1 cellular context compared by ENCODE assay signal in the genomic region with DNA sequence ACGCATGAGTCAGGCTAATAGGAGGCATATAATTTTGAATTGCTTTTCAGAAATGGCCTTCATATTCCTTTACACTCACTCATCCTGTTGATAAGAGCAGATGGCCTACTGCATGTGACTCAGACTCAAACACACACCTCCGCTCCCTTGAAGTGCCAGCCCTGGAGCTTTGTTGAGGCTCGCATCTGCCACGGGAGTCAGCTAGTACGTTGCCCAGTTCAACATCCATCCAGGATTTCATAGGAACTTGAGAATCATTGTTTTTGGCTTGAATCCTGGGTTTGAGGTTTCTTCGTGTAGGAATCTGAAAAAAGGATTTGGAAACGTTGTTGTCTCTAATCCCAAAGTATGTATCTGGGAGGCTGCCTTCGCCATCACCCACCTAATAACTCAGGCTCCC.
TF ChIP-seq lines count a peak whose summit lies in the region.

No MANE protein-coding gene starts in this region.

TF ChIP-seq in GM23338, 12 proteins besides CTCF, POLR2A, EP300 and RAD21 (continued from another document):
- TF ChIP-seq, protein P1, sequence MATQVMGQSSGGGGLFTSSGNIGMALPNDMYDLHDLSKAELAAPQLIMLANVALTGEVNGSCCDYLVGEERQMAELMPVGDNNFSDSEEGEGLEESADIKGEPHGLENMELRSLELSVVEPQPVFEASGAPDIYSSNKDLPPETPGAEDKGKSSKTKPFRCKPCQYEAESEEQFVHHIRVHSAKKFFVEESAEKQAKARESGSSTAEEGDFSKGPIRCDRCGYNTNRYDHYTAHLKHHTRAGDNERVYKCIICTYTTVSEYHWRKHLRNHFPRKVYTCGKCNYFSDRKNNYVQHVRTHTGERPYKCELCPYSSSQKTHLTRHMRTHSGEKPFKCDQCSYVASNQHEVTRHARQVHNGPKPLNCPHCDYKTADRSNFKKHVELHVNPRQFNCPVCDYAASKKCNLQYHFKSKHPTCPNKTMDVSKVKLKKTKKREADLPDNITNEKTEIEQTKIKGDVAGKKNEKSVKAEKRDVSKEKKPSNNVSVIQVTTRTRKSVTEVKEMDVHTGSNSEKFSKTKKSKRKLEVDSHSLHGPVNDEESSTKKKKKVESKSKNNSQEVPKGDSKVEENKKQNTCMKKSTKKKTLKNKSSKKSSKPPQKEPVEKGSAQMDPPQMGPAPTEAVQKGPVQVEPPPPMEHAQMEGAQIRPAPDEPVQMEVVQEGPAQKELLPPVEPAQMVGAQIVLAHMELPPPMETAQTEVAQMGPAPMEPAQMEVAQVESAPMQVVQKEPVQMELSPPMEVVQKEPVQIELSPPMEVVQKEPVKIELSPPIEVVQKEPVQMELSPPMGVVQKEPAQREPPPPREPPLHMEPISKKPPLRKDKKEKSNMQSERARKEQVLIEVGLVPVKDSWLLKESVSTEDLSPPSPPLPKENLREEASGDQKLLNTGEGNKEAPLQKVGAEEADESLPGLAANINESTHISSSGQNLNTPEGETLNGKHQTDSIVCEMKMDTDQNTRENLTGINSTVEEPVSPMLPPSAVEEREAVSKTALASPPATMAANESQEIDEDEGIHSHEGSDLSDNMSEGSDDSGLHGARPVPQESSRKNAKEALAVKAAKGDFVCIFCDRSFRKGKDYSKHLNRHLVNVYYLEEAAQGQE (IDR thresholded peaks at IDR 0.05; ENCODE audit: unreplicated experiment): no peak
- TF ChIP-seq ZNF331 (CRISPR knock-in tag; IDR thresholded peaks at IDR 0.05; ENCODE audit: low read depth): no peak
- TF ChIP-seq JUNB (IDR thresholded peaks at IDR 0.05; ENCODE audit: unreplicated experiment): no peak
- no peak for TF ChIP-seq EZH2phosphoT487 (IDR thresholded peaks at IDR 0.05; ENCODE audit: unreplicated experiment)
- no peak for TF ChIP-seq ZNF114 (CRISPR knock-in tag; IDR thresholded peaks at IDR 0.05)
- TF ChIP-seq CREB1 (CRISPR knock-in tag; IDR thresholded peaks at IDR 0.05; ENCODE audit: low read depth): no peak
- no peak for TF ChIP-seq POLR2AphosphoS5 (IDR thresholded peaks at IDR 0.05; ENCODE audit: low read depth)
- TF ChIP-seq EZH2 (IDR thresholded peaks at IDR 0.05; ENCODE audit: low read depth, unreplicated experiment): no peak
- no peak for TF ChIP-seq ZNF462 (CRISPR knock-in tag; IDR thresholded peaks at IDR 0.05)
